11 cellular contexts compared by ENCODE assay signal in the genomic region with DNA sequence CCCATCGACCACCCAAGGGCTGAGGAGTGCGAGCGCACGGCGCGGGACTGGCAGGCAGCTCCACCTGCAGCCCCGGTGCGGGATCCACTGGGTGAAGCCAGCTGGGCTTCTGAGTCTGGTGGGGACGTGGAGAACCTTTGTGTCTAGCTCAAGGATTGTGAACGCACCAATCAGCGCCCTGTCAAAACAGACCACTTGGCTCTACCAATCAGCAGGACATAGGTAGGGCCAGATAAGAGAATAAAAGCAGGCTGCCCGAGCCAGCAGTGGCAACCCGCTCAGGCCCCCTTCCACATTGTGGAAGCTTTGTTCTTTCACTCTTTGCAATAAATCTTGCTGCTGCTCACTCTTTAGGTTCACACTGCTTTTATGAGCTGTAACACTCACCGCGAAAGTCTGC. TPM values are rescaled to one million over a fixed set of nuclear protein-coding genes. Genes with fewer than 3 reads are reported as not detected.
DNase-seq lines count a peak whose midpoint lies in the region; ATAC-seq and TF ChIP-seq lines count a peak whose summit lies in the region.
"Not testable (repeated sequence)": the region's sequence is repeated elsewhere in the genome, so short reads cannot be mapped to it uniquely, and the experiment has no call there.
"Had no signal": no experiment of that assay in that cellular context is flagged by ENCODE, and none has a peak within 500 bp of the region (broad histone marks: within the 10 kb centered on the region; RNA-seq: fewer than 3 reads in every experiment).

No MANE protein-coding gene starts in this region.

- TF ChIP-seq CTCF in CD4-positive, alpha-beta T cell (IDR thresholded peaks at IDR 0.05); activated B cell treated with CpG ODN at 0.5 μM for 24 hours (IDR thresholded peaks at IDR 0.05); esophagus muscularis mucosa (IDR thresholded peaks at IDR 0.05): not testable (repeated sequence)

- not testable (repeated sequence) for H3K27ac ChIP-seq in CD4-positive, alpha-beta T cell (ENCODE audit: low read depth, low read length); esophagus muscularis mucosa (replicated peaks in 1 of 4)
- H3K27ac ChIP-seq in KOPT-K1 (ENCODE audit: low read depth, low read length, poor library complexity, severe bottlenecking), result peak overlapping the region; percentile 63

- H3K4me3 ChIP-seq in esophagus muscularis mucosa, result not testable (repeated sequence)

- TF ChIP-seq EP300 in esophagus muscularis mucosa (IDR thresholded peaks at IDR 0.05), result not testable (repeated sequence)

- WGBS in esophagus muscularis mucosa, result 26% methylated on average over 6 of the region's 15 CpGs

- peaks cover 13% of the 10 kb centered on the region for H3K27me3 ChIP-seq in CD4-positive, alpha-beta T cell (ENCODE audit: control insufficient read depth, insufficient read depth, low read length)
- H3K27me3 ChIP-seq in esophagus muscularis mucosa, result peaks cover 0 to 55% (median 4%) of the 10 kb centered on the region in 4 donors

- ATAC-seq in CD4-positive, alpha-beta T cell (ENCODE audit: poor library complexity); activated B cell treated with CpG ODN at 0.5 μM for 24 hours (ENCODE audit: low read depth); naive thymus-derived CD8-positive, alpha-beta T cell: not testable (repeated sequence)

- H3K36me3 Mint-ChIP-seq in CD4-positive, alpha-beta T cell (ENCODE audit: low read depth); activated B cell treated with CpG ODN at 0.5 μM for 24 hours (ENCODE audit: low read depth); activated T-cell treated with anti-CD3 and anti-CD28 coated beads, Interleukin-2, amount 50 U/mL, for 24 hours (ENCODE audit: low read depth); activated naive CD8-positive, alpha-beta T cell treated with anti-CD3 and anti-CD28 coated beads for 36 hours; naive thymus-derived CD8-positive, alpha-beta T cell: not testable (repeated sequence)

- not testable (repeated sequence) for H3K27ac Mint-ChIP-seq in CD4-positive, alpha-beta T cell; activated B cell treated with CpG ODN at 0.5 μM for 24 hours; activated T-cell treated with anti-CD3 and anti-CD28 coated beads, Interleukin-2, amount 50 U/mL, for 24 hours; activated naive CD8-positive, alpha-beta T cell treated with anti-CD3 and anti-CD28 coated beads for 36 hours
- peak overlapping the region in 4 of 10 donors; percentile 19 to 81 (median 32) for H3K27ac Mint-ChIP-seq in naive thymus-derived CD8-positive, alpha-beta T cell

- not testable (repeated sequence) for H3K9me3 ChIP-seq in CD4-positive, alpha-beta T cell (ENCODE audit: control insufficient read depth, low read length); esophagus muscularis mucosa
- peaks cover 31% of the 10 kb centered on the region for H3K9me3 ChIP-seq in KOPT-K1 (ENCODE audit: insufficient read depth, low read length, poor library complexity, severe bottlenecking)

- TF ChIP-seq POLR2A in esophagus muscularis mucosa (IDR thresholded peaks at IDR 0.05; ENCODE audit: low read depth), result not testable (repeated sequence)

- intact Hi-C loops in CD4-positive, alpha-beta T cell (cut with DNase I, micrococcal nuclease); activated B cell treated with CpG ODN at 0.5 μM for 24 hours (cut with micrococcal nuclease); esophagus muscularis mucosa (cut with DNase I): not testable (repeated sequence)

- H3K4me3 Mint-ChIP-seq in CD4-positive, alpha-beta T cell, result peak overlapping the region; percentile 70
- H3K4me3 Mint-ChIP-seq in activated B cell treated with CpG ODN at 0.5 μM for 24 hours, result peak overlapping the region; percentile 39
- peak overlapping the region; percentile 63 for H3K4me3 Mint-ChIP-seq in activated T-cell treated with anti-CD3 and anti-CD28 coated beads, Interleukin-2, amount 50 U/mL, for 24 hours
- H3K4me3 Mint-ChIP-seq in activated naive CD8-positive, alpha-beta T cell treated with anti-CD3 and anti-CD28 coated beads for 36 hours, result peak overlapping the region; percentile 76
- H3K4me3 Mint-ChIP-seq in naive thymus-derived CD8-positive, alpha-beta T cell, result peak overlapping the region; percentile 76 to 98 (median 90)

- peaks cover 10% of the 10 kb centered on the region for H3K4me1 Mint-ChIP-seq in CD4-positive, alpha-beta T cell (ENCODE audit: low read depth)
- not testable (repeated sequence) for H3K4me1 Mint-ChIP-seq in activated B cell treated with CpG ODN at 0.5 μM for 24 hours; activated T-cell treated with anti-CD3 and anti-CD28 coated beads, Interleukin-2, amount 50 U/mL, for 24 hours (ENCODE audit: low read depth); activated naive CD8-positive, alpha-beta T cell treated with anti-CD3 and anti-CD28 coated beads for 36 hours
- peaks cover 2 to 11% (median 9%) of the 10 kb centered on the region in 4 donors for H3K4me1 Mint-ChIP-seq in naive thymus-derived CD8-positive, alpha-beta T cell

- not testable (repeated sequence) for H3K4me1 ChIP-seq in esophagus muscularis mucosa

- H3K9me3 Mint-ChIP-seq in CD4-positive, alpha-beta T cell; activated B cell treated with CpG ODN at 0.5 μM for 24 hours; activated T-cell treated with anti-CD3 and anti-CD28 coated beads, Interleukin-2, amount 50 U/mL, for 24 hours; activated naive CD8-positive, alpha-beta T cell treated with anti-CD3 and anti-CD28 coated beads for 36 hours: not testable (repeated sequence)
- peaks cover 0 to 17% (median 0%) of the 10 kb centered on the region in 9 donors for H3K9me3 Mint-ChIP-seq in naive thymus-derived CD8-positive, alpha-beta T cell

- DNase-seq in CD4-positive, alpha-beta T cell; activated B cell treated with CpG ODN at 0.5 μM for 24 hours; activated T-cell treated with anti-CD3 and anti-CD28 coated beads, Interleukin-2, amount 50 U/mL, for 24 hours: not testable (repeated sequence)
- DNase-seq in activated naive CD8-positive, alpha-beta T cell treated with anti-CD3 and anti-CD28 coated beads for 36 hours, result peak; percentile 9
- peak; percentile 31 for DNase-seq in esophagus muscularis mucosa (ENCODE audit: extremely low spot score)
- DNase-seq in naive thymus-derived CD8-positive, alpha-beta T cell, result peak in 3 of 10 donors; percentile 6 to 17 (median 11)

- not testable (repeated sequence) for H3K36me3 ChIP-seq in KOPT-K1 (ENCODE audit: insufficient read depth, low read length); esophagus muscularis mucosa

- POLR2A ChIA-PET in CD4-positive, alpha-beta T cell (lab: Charles Lee); activated B cell treated with CpG ODN at 0.5 μM for 24 hours (lab: Charles Lee); naive thymus-derived CD8-positive, alpha-beta T cell (lab: Charles Lee): not testable (repeated sequence)

- CTCF ChIA-PET in CD4-positive, alpha-beta T cell (lab: Charles Lee); activated B cell treated with CpG ODN at 0.5 μM for 24 hours (lab: Charles Lee): not testable (repeated sequence)

- H3K27me3 Mint-ChIP-seq in CD4-positive, alpha-beta T cell, result peaks cover 71% of the 10 kb centered on the region
- peaks cover 31% of the 10 kb centered on the region for H3K27me3 Mint-ChIP-seq in activated B cell treated with CpG ODN at 0.5 μM for 24 hours
- H3K27me3 Mint-ChIP-seq in activated T-cell treated with anti-CD3 and anti-CD28 coated beads, Interleukin-2, amount 50 U/mL, for 24 hours, result peaks cover 35% of the 10 kb centered on the region
- H3K27me3 Mint-ChIP-seq in activated naive CD8-positive, alpha-beta T cell treated with anti-CD3 and anti-CD28 coated beads for 36 hours, result not testable (repeated sequence)
- peaks cover 14 to 44% (median 29%) of the 10 kb centered on the region in 5 donors for H3K27me3 Mint-ChIP-seq in naive thymus-derived CD8-positive, alpha-beta T cell

RNA-seq across cellular contexts. Expression of gene CYP4F2, which starts 2.2 kb away (rescaled TPM):
- not detected for total RNA-seq in CD4-positive, alpha-beta T cell
- total RNA-seq in activated B cell treated with CpG ODN at 0.5 μM for 24 hours (not detected in 2 replicates), esophagus muscularis mucosa (not detected)
- total RNA-seq in activated naive CD8-positive, alpha-beta T cell treated with anti-CD3 and anti-CD28 coated beads for 36 hours, result under 1 TPM in 1 of 2 experiments, not detected in 1; 0.14 TPM
- not detected for total RNA-seq in naive thymus-derived CD8-positive, alpha-beta T cell
- polyA plus RNA-seq in naive thymus-derived CD8-positive, alpha-beta T cell, result not detected
- total RNA-seq: GM23338, HT-29, PC-3 had no signal
- polyA plus RNA-seq: GM23338 had no signal

RNA-seq across cellular contexts. Expression of gene CYP4F11, which starts 34.3 kb away (rescaled TPM):
- total RNA-seq in CD4-positive, alpha-beta T cell, result not detected
- total RNA-seq in activated B cell treated with CpG ODN at 0.5 μM for 24 hours (not detected in 2 replicates), esophagus muscularis mucosa (under 1 TPM in 2 of 4 donors, not detected in 2; 0.32 to 0.66 TPM)
- not detected for total RNA-seq in activated naive CD8-positive, alpha-beta T cell treated with anti-CD3 and anti-CD28 coated beads for 36 hours
- total RNA-seq in naive thymus-derived CD8-positive, alpha-beta T cell, result not detected
- polyA plus RNA-seq in naive thymus-derived CD8-positive, alpha-beta T cell, result not detected
- total RNA-seq: GM23338 had no signal
- polyA plus RNA-seq: GM23338 had no signal

RNA-seq across cellular contexts. Expression of gene OR10H4, which starts 48.8 kb away (rescaled TPM):
- not detected for total RNA-seq in CD4-positive, alpha-beta T cell
- total RNA-seq in activated B cell treated with CpG ODN at 0.5 μM for 24 hours, result not detected in 2 replicates
- not detected for total RNA-seq in activated naive CD8-positive, alpha-beta T cell treated with anti-CD3 and anti-CD28 coated beads for 36 hours
- not detected for total RNA-seq in esophagus muscularis mucosa
- total RNA-seq in naive thymus-derived CD8-positive, alpha-beta T cell, result not detected
- polyA plus RNA-seq in naive thymus-derived CD8-positive, alpha-beta T cell, result not detected
- total RNA-seq: A172, GM23338, HT-29, PC-3 had no signal
- polyA plus RNA-seq: GM23338 had no signal

Comparison
In these comparisons a context has a peak if more than half of its experiments do, and no peak if none do; other contexts are left out.
1. H3K4me3 Mint-ChIP-seq: peak in every context shown above with its lines; median percentile 90 in naive thymus-derived CD8-positive, alpha-beta T cell; 76 in activated naive CD8-positive, alpha-beta T cell treated with anti-CD3 and anti-CD28 coated beads for 36 hours; 70 in CD4-positive, alpha-beta T cell; 63 in activated T-cell treated with anti-CD3 and anti-CD28 coated beads, Interleukin-2, amount 50 U/mL, for 24 hours; 39 in activated B cell treated with CpG ODN at 0.5 μM for 24 hours.